9 cellular contexts compared by ENCODE assay signal in genomic region chr19:32652893-32653625, GRCh38. TPM values are rescaled to one million over a fixed set of nuclear protein-coding genes. Genes with fewer than 3 reads are reported as not detected.
DNase-seq lines count a peak whose midpoint lies in the region; ATAC-seq and TF ChIP-seq lines count a peak whose summit lies in the region.
"Had no signal": no experiment of that assay in that cellular context is flagged by ENCODE, and none has a peak within 500 bp of the region (broad histone marks: within the 10 kb centered on the region; RNA-seq: fewer than 3 reads in every experiment).

No MANE protein-coding gene starts in this region.

- H3K9me3 ChIP-seq in mucosa of descending colon: no peaks in the 10 kb centered on the region

- H3K4me1 ChIP-seq in mucosa of descending colon (ENCODE audit: low read depth): peaks cover 10% of the 10 kb centered on the region

- ATAC-seq in mucosa of descending colon: peak; percentile 87
- ATAC-seq in GM19463 (IDR thresholded peaks at IDR 0.05; ENCODE audit: unreplicated experiment): no peak
- no peak for ATAC-seq in GM21576 (IDR thresholded peaks at IDR 0.05; ENCODE audit: unreplicated experiment)

- H3K4me3 ChIP-seq in epithelial cell of proximal tubule (ENCODE audit: low read depth, low read length) (no peak overlapping the region), mucosa of descending colon (no peak overlapping the region)

- no peaks in the 10 kb centered on the region for H3K36me3 ChIP-seq in mucosa of descending colon (ENCODE audit: low read depth)

- intact Hi-C loops in mucosa of descending colon (cut with DNase I, micrococcal nuclease): no loop called here

- DNase-seq in AG08395 (ENCODE audit: low spot score) (peak; percentile 37), NCI-H2107 treated with DMSO at 0.1 percent for 48 hours (lab: John Stamatoyannopoulos, UW; ENCODE audit: unreplicated experiment) (peak; percentile 68), epithelial cell of proximal tubule (ENCODE audit: low read depth) (peak; percentile 20), mucosa of descending colon (peak; percentile 64 to 69 (median 65)), germinal center (ENCODE audit: low spot score) (no peak)
- no peak for DNase-seq in effector CD8-positive, alpha-beta T cell (lab: John Stamatoyannopoulos, UW)
- DNase-seq: activated CD4-positive, alpha-beta T cell treated with anti-CD3 and anti-CD28 coated beads, Interleukin-2, amount 10 ng/mL, durations not matched to agents 24 days and 14 days had no signal

- no peak for TF ChIP-seq CTCF in epithelial cell of proximal tubule (conservative IDR thresholded peaks at IDR 0.05; ENCODE audit: low read depth, low read length)
- TF ChIP-seq CTCF in mucosa of descending colon (IDR thresholded peaks at IDR 0.05): no peak

RNA-seq across cellular contexts. Expression of gene ANKRD27, which starts 21.9 kb away (rescaled TPM):
- total RNA-seq in epithelial cell of proximal tubule (18.2 and 24.0 TPM in 2 replicates), mucosa of descending colon (10 to 100 TPM; 36.0 to 59.6 (median 41.1) TPM)

RNA-seq across cellular contexts. Expression of gene RGS9BP, which starts 22.6 kb away (rescaled TPM):
- total RNA-seq in epithelial cell of proximal tubule: 0.12 TPM in 1 of 2 replicates, not detected in the other
- under 1 TPM in 2 of 3 donors, not detected in 1; 0.17 to 0.79 TPM for total RNA-seq in mucosa of descending colon

RNA-seq across cellular contexts. Expression of gene NUDT19, which starts 38.6 kb away (rescaled TPM):
- total RNA-seq in epithelial cell of proximal tubule: 7.7 and 14.4 TPM in 2 replicates
- total RNA-seq in mucosa of descending colon: 10 to 100 TPM; 13.9 to 16.9 (median 16.8) TPM

Comparison
In these comparisons a context has a peak if more than half of its experiments do, and no peak if none do; other contexts are left out.
1. DNase-seq: peak in AG08395 (single experiment), NCI-H2107 treated with DMSO at 0.1 percent for 48 hours (single experiment), epithelial cell of proximal tubule (single experiment) and mucosa of descending colon (3 of 3); none in effector CD8-positive, alpha-beta T cell (single experiment) and germinal center (single experiment).